In genomic region chr1:221708987-221709386, GRCh38 we compare ENCODE assay signal across 9 cellular contexts. TPM values are rescaled to one million over a fixed set of nuclear protein-coding genes. Genes with fewer than 3 reads are reported as not detected.
DNase-seq lines count a peak whose midpoint lies in the region; ATAC-seq, FAIRE-seq and TF ChIP-seq lines count a peak whose summit lies in the region.
"Had no signal": no experiment of that assay in that cellular context is flagged by ENCODE, and none has a peak within 500 bp of the region (broad histone marks: within the 10 kb centered on the region; RNA-seq: fewer than 3 reads in every experiment).

No MANE protein-coding gene starts in this region.

- POLR2A ChIA-PET in activated CD8-positive, alpha-beta T cell treated with anti-CD3 and anti-CD28 coated beads, Interleukin-2, amount 10 ng/mL, durations not matched to agents 7 days and 5 days (lab: Charles Lee), result interaction anchor here (0.6 to 10.7 kb wide), 5 partner anchors 32 to 935 kb away, joined by 3 to 268 read pairs (median 3); partner anchors contain the start of gene DUSP10

- H3K4me1 Mint-ChIP-seq in activated CD8-positive, alpha-beta T cell treated with anti-CD3 and anti-CD28 coated beads, Interleukin-2, amount 10 ng/mL, durations not matched to agents 7 days and 5 days (ENCODE audit: low read depth), result peaks cover 76% of the 10 kb centered on the region

- peaks cover 52% of the 10 kb centered on the region for H3K36me3 Mint-ChIP-seq in activated CD8-positive, alpha-beta T cell treated with anti-CD3 and anti-CD28 coated beads, Interleukin-2, amount 10 ng/mL, durations not matched to agents 7 days and 5 days (ENCODE audit: low read depth)

- H3K4me3 ChIP-seq in retinal pigment epithelial cell (ENCODE audit: low read length), result no peak overlapping the region
- no peak overlapping the region for H3K4me3 ChIP-seq in foreskin fibroblast (ENCODE audit: low read depth in 1 of 2, low read length in 2 of 2)

- peak overlapping the region; percentile 78 for H3K27ac Mint-ChIP-seq in activated CD8-positive, alpha-beta T cell treated with anti-CD3 and anti-CD28 coated beads, Interleukin-2, amount 10 ng/mL, durations not matched to agents 7 days and 5 days

- ATAC-seq in HG02885 (IDR thresholded peaks at IDR 0.05; ENCODE audit: poor library complexity, unreplicated experiment) (peak; percentile 31), foreskin keratinocyte (peak; percentile 70), GM21528 (IDR thresholded peaks at IDR 0.05; ENCODE audit: low FRiP score, unreplicated experiment) (no peak)
- peak; percentile 27 for ATAC-seq in activated CD8-positive, alpha-beta T cell treated with anti-CD3 and anti-CD28 coated beads, Interleukin-2, amount 10 ng/mL, durations not matched to agents 7 days and 5 days
- ATAC-seq: Panc1 had no signal

- no peak overlapping the region for H3K4me3 Mint-ChIP-seq in activated CD8-positive, alpha-beta T cell treated with anti-CD3 and anti-CD28 coated beads, Interleukin-2, amount 10 ng/mL, durations not matched to agents 7 days and 5 days

- H3K9me3 Mint-ChIP-seq in activated CD8-positive, alpha-beta T cell treated with anti-CD3 and anti-CD28 coated beads, Interleukin-2, amount 10 ng/mL, durations not matched to agents 7 days and 5 days (ENCODE audit: insufficient read depth), result no peaks in the 10 kb centered on the region

- no peak for TF ChIP-seq POLR2A in GM12892 (IDR thresholded peaks at IDR 0.05; ENCODE audit: low read depth, low read length)

- no peaks in the 10 kb centered on the region for H3K27me3 ChIP-seq in foreskin keratinocyte

- DNase-seq in GM12892 (ENCODE audit: insufficient read length) (no peak), NCI-H2107 (lab: John Stamatoyannopoulos, UW) (peak; percentile 95), foreskin keratinocyte (peak in 1 of 2 donors; percentile 63), retinal pigment epithelial cell (ENCODE audit: low read depth) (peak; percentile 70), foreskin fibroblast (no peak)
- peak; percentile 60 for DNase-seq in activated CD8-positive, alpha-beta T cell treated with anti-CD3 and anti-CD28 coated beads, Interleukin-2, amount 10 ng/mL, durations not matched to agents 7 days and 5 days

- TF ChIP-seq CTCF in foreskin keratinocyte (conservative IDR thresholded peaks at IDR 0.05) (no peak), retinal pigment epithelial cell (conservative IDR thresholded peaks at IDR 0.05; ENCODE audit: low read depth, low read length) (no peak), foreskin fibroblast (IDR thresholded peaks at IDR 0.05; ENCODE audit: low read depth, low read length) (no peak)

- no peaks in the 10 kb centered on the region for H3K27me3 Mint-ChIP-seq in activated CD8-positive, alpha-beta T cell treated with anti-CD3 and anti-CD28 coated beads, Interleukin-2, amount 10 ng/mL, durations not matched to agents 7 days and 5 days (ENCODE audit: low read depth)

- H3K27ac ChIP-seq in foreskin keratinocyte, result no peak overlapping the region

- CTCF ChIA-PET in activated CD8-positive, alpha-beta T cell treated with anti-CD3 and anti-CD28 coated beads, Interleukin-2, amount 10 ng/mL, durations not matched to agents 7 days and 5 days (lab: Charles Lee), result interaction anchor here (0.9 to 5.1 kb wide), 10 partner anchors 10 to 746 kb away, joined by 3 to 56 read pairs (median 6); partner anchors contain the start of gene DUSP10

- peak; percentile 72 for FAIRE-seq in GM12892 (lab: Jason Lieb, UNC)

- peaks cover 5% of the 10 kb centered on the region for H3K4me1 ChIP-seq in foreskin keratinocyte

RNA-seq across cellular contexts. Expression of gene DUSP10, which starts 32.9 kb away (rescaled TPM):
- polyA plus RNA-seq in GM12892 (2012; ENCODE audit: missing spikeins), result 14.6 TPM
- total RNA-seq in activated CD8-positive, alpha-beta T cell treated with anti-CD3 and anti-CD28 coated beads, Interleukin-2, amount 10 ng/mL, durations not matched to agents 7 days and 5 days, result 10 to 100 TPM; 12.1 to 13.0 TPM
- total RNA-seq in foreskin keratinocyte, result 12.8 and 18.3 TPM in 2 replicates
- 7.1 and 7.3 TPM in 2 replicates for polyA plus RNA-seq in foreskin keratinocyte

Comparison
In these comparisons a context has a peak if more than half of its experiments do, and no peak if none do; other contexts are left out.
1. DNase-seq: peak in NCI-H2107 (single experiment), activated CD8-positive, alpha-beta T cell treated with anti-CD3 and anti-CD28 coated beads, Interleukin-2, amount 10 ng/mL, durations not matched to agents 7 days and 5 days (single experiment) and retinal pigment epithelial cell (single experiment); none in GM12892 (single experiment) and foreskin fibroblast (0 of 2).